In the genomic region with DNA sequence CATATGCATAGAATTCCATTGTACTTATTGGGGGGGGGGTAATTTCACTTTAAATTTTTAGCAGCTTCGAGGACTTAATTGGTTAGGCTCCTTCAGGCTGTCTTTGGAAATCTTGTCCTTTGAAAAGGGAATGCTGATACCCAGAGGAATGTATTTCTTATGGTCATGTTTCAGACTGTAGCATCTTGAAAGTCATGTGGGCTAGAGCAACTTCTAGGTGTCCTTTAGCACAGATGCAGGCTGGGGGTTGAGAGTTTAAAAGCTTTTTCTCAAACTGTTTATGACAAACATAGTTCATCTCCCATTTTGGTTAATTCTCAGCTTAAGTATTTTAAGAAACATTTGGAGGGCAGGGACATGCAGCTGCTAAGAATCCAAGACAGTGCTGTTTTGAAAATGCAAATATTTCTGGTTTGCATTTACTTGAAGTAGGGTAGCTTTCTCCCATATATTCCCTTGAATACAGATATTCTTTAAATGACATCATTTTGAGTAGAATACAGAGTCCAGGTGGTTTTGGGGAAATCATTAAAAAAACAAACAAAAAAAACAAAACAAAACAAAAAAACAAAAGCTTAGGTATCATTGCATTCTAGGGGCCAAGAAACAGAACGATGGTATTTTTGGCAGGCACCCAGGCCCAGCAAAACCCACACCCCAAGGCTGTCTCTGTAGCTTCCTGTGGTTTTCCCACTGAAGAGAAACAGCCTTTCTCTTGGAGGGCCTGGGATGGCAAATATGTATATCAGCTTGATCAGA, we compare ENCODE assay signal across 1 cellular context.
TF ChIP-seq lines count a peak whose summit lies in the region.

No MANE protein-coding gene starts in this region.

TF ChIP-seq in SK-N-SH, 30 proteins besides CTCF, POLR2A, EP300 and RAD21 (continued from another document):
- TF ChIP-seq, protein P1, sequence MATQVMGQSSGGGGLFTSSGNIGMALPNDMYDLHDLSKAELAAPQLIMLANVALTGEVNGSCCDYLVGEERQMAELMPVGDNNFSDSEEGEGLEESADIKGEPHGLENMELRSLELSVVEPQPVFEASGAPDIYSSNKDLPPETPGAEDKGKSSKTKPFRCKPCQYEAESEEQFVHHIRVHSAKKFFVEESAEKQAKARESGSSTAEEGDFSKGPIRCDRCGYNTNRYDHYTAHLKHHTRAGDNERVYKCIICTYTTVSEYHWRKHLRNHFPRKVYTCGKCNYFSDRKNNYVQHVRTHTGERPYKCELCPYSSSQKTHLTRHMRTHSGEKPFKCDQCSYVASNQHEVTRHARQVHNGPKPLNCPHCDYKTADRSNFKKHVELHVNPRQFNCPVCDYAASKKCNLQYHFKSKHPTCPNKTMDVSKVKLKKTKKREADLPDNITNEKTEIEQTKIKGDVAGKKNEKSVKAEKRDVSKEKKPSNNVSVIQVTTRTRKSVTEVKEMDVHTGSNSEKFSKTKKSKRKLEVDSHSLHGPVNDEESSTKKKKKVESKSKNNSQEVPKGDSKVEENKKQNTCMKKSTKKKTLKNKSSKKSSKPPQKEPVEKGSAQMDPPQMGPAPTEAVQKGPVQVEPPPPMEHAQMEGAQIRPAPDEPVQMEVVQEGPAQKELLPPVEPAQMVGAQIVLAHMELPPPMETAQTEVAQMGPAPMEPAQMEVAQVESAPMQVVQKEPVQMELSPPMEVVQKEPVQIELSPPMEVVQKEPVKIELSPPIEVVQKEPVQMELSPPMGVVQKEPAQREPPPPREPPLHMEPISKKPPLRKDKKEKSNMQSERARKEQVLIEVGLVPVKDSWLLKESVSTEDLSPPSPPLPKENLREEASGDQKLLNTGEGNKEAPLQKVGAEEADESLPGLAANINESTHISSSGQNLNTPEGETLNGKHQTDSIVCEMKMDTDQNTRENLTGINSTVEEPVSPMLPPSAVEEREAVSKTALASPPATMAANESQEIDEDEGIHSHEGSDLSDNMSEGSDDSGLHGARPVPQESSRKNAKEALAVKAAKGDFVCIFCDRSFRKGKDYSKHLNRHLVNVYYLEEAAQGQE (IDR thresholded peaks at IDR 0.05; ENCODE audit: low read depth, low read length): peak; percentile 49; the same call in 1 of the 2 replicates
- TF ChIP-seq FOXJ3 (CRISPR knock-in tag; IDR thresholded peaks at IDR 0.05): no peak
- TF ChIP-seq SIN3A (IDR thresholded peaks at IDR 0.05; ENCODE audit: borderline replicate concordance, low read depth, low read length): no peak
- TF ChIP-seq, protein P2, sequence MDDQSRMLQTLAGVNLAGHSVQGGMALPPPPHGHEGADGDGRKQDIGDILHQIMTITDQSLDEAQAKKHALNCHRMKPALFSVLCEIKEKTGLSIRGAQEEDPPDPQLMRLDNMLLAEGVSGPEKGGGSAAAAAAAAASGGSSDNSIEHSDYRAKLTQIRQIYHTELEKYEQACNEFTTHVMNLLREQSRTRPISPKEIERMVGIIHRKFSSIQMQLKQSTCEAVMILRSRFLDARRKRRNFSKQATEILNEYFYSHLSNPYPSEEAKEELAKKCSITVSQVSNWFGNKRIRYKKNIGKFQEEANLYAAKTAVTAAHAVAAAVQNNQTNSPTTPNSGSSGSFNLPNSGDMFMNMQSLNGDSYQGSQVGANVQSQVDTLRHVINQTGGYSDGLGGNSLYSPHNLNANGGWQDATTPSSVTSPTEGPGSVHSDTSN (IDR thresholded peaks at IDR 0.05): peak; percentile 88
- no peak for TF ChIP-seq EZH2phosphoT487 (IDR thresholded peaks at IDR 0.05; ENCODE audit: borderline replicate concordance, low read depth)
- no peak for TF ChIP-seq YY1 (IDR thresholded peaks at IDR 0.05; ENCODE audit: low read depth)
- TF ChIP-seq RXRA (IDR thresholded peaks at IDR 0.05; ENCODE audit: borderline replicate concordance, low read depth): peak; percentile 68; the same call in 1 of the 2 replicates
- peak; percentile 69; the same call in 1 of the 2 replicates for TF ChIP-seq POLR2AphosphoS5 (IDR thresholded peaks at IDR 0.05; ENCODE audit: low read depth, low read length)
- TF ChIP-seq MXI1 (IDR thresholded peaks at IDR 0.05; ENCODE audit: low read depth, low read length): no peak
- TF ChIP-seq, protein P3, sequence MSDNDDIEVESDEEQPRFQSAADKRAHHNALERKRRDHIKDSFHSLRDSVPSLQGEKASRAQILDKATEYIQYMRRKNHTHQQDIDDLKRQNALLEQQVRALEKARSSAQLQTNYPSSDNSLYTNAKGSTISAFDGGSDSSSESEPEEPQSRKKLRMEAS (IDR thresholded peaks at IDR 0.05; ENCODE audit: low read depth): peak; percentile 35; the same call in 1 of the 2 replicates
- TF ChIP-seq GABPA (IDR thresholded peaks at IDR 0.05; ENCODE audit: low read depth): no peak
- no peak for TF ChIP-seq USF2 (IDR thresholded peaks at IDR 0.05; ENCODE audit: borderline replicate concordance, low read depth, low read length)
- TF ChIP-seq NRF1 (IDR thresholded peaks at IDR 0.05; ENCODE audit: low read depth, low read length): no peak
